Comparison of ENCODE assay signal across 10 cellular contexts in the genomic region with DNA sequence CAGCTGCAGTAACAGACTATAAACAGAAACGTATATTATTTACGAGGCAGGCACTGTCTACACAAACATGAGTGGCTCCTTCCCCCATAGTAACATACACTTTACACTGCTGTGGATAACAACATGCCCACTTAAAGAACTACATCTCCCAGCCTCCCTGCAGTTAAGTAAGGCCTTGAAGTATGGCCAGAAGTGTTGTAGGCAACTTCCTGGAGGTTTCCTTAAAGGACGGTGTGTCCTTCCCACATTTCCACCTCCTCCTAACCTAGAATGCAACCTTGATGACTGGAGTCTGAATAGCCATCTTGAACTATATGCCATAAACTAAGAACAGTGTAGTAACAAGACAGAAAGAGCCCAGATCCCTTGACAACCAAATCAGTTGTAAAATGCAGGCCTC. TPM values are rescaled to one million over a fixed set of nuclear protein-coding genes. Genes with fewer than 3 reads are reported as not detected.
DNase-seq lines count a peak whose midpoint lies in the region; ATAC-seq and TF ChIP-seq lines count a peak whose summit lies in the region.
"Had no signal": no experiment of that assay in that cellular context is flagged by ENCODE, and none has a peak within 500 bp of the region (broad histone marks: within the 10 kb centered on the region; RNA-seq: fewer than 3 reads in every experiment).

No MANE protein-coding gene starts in this region.

- TF ChIP-seq CTCF in endothelial cell (IDR thresholded peaks at IDR 0.05; ENCODE audit: unreplicated experiment) (no peak), nephron (IDR thresholded peaks at IDR 0.05; ENCODE audit: unreplicated experiment in 3 of 3) (no peak)

- H3K36me3 Mint-ChIP-seq in endothelial cell (ENCODE audit: low read depth, unreplicated experiment) (no peaks in the 10 kb centered on the region), nephron (ENCODE audit: low read depth) (peaks cover 17% of the 10 kb centered on the region)

- H3K4me1 Mint-ChIP-seq in endothelial cell (ENCODE audit: unreplicated experiment) (peaks cover 19% of the 10 kb centered on the region), nephron (peaks cover 45% of the 10 kb centered on the region)

- H3K9me3 Mint-ChIP-seq in endothelial cell (ENCODE audit: unreplicated experiment) (no peaks in the 10 kb centered on the region), nephron (peaks cover 12% of the 10 kb centered on the region)
- H3K9me3 Mint-ChIP-seq: activated naive CD8-positive, alpha-beta T cell treated with anti-CD3 and anti-CD28 coated beads, Interleukin-2, amount 10 ng/mL, durations not matched to agents 7 days and 5 days had no signal

- no peak overlapping the region for H3K4me3 Mint-ChIP-seq in endothelial cell (ENCODE audit: unreplicated experiment)
- no peak overlapping the region for H3K4me3 Mint-ChIP-seq in nephron
- H3K4me3 Mint-ChIP-seq: activated naive CD8-positive, alpha-beta T cell treated with anti-CD3 and anti-CD28 coated beads, Interleukin-2, amount 10 ng/mL, durations not matched to agents 7 days and 5 days had no signal

- H3K27ac Mint-ChIP-seq in endothelial cell (ENCODE audit: unreplicated experiment) (peak overlapping the region; percentile 19), nephron (peak overlapping the region; percentile 1 to 75 (median 45))
- H3K27ac Mint-ChIP-seq: activated naive CD8-positive, alpha-beta T cell treated with anti-CD3 and anti-CD28 coated beads, Interleukin-2, amount 10 ng/mL, durations not matched to agents 7 days and 5 days had no signal

- H3K27me3 Mint-ChIP-seq in endothelial cell (ENCODE audit: unreplicated experiment) (no peaks in the 10 kb centered on the region), nephron (ENCODE audit: low read depth) (no peaks in the 10 kb centered on the region)
- H3K27me3 Mint-ChIP-seq: activated naive CD8-positive, alpha-beta T cell treated with anti-CD3 and anti-CD28 coated beads, Interleukin-2, amount 10 ng/mL, durations not matched to agents 7 days and 5 days had no signal

- ATAC-seq in HG03460 (IDR thresholded peaks at IDR 0.05; ENCODE audit: unreplicated experiment) = no peak
- ATAC-seq in HG03159 (IDR thresholded peaks at IDR 0.05; ENCODE audit: unreplicated experiment) = no peak
- ATAC-seq in GM21515 (IDR thresholded peaks at IDR 0.05; ENCODE audit: unreplicated experiment) = no peak

- peak; percentile 63 for DNase-seq in DMS 273 (lab: John Stamatoyannopoulos, UW; ENCODE audit: unreplicated experiment)
- DNase-seq in NCI-H2227 treated with DMSO at 0.1 percent for 48 hours (lab: John Stamatoyannopoulos, UW) = peak; percentile 66
- no peak for DNase-seq in endothelial cell (ENCODE audit: low spot score)
- DNase-seq in hepatic stellate cell (ENCODE audit: low spot score) = no peak
- DNase-seq: activated naive CD8-positive, alpha-beta T cell treated with anti-CD3 and anti-CD28 coated beads, Interleukin-2, amount 10 ng/mL, durations not matched to agents 7 days and 5 days; NCI-H446 had no signal

RNA-seq across cellular contexts. Expression of gene MED13L, which starts 20.3 kb away (rescaled TPM):
- 97.0 TPM for total RNA-seq in endothelial cell (ENCODE audit: unreplicated experiment)

Comparison
In these comparisons a context has a peak if more than half of its experiments do, and no peak if none do; other contexts are left out.
1. DNase-seq: peak in DMS 273 (single experiment) and NCI-H2227 treated with DMSO at 0.1 percent for 48 hours (single experiment); none in endothelial cell (single experiment) and hepatic stellate cell (single experiment).